8 cellular contexts compared by ENCODE assay signal in genomic region chr17:17206913-17207368, GRCh38. TPM values are rescaled to one million over a fixed set of nuclear protein-coding genes. Genes with fewer than 3 reads are reported as not detected.
DNase-seq lines count a peak whose midpoint lies in the region; ATAC-seq and TF ChIP-seq lines count a peak whose summit lies in the region.

No MANE protein-coding gene starts in this region.

- TF ChIP-seq CTCF in gastroesophageal sphincter (IDR thresholded peaks at IDR 0.05) = no peak

- DNase-seq in HAP-1 (ENCODE audit: low spot score in 2 of 2) (no peak), T-cell (no peak), OCI-M2 (lab: John Stamatoyannopoulos, UW; ENCODE audit: unreplicated experiment) (no peak), dedifferentiated amniotic fluid mesenchymal stem cell (ENCODE audit: extremely low spot score) (no peak), GDM1 (lab: John Stamatoyannopoulos, UW) (no peak)

- CTCF ChIA-PET in T-cell (lab: Charles Lee) = interaction anchor here in 1 of 2 donors (1.3 kb wide), 1 partner anchor 65 kb away, joined by 4 read pairs; no protein-coding TSS in a partner anchor

- no peak for TF ChIP-seq POLR2A in gastroesophageal sphincter (IDR thresholded peaks at IDR 0.05)

- H3K27me3 ChIP-seq in HAP-1 (ENCODE audit: low read depth) = no peaks in the 10 kb centered on the region
- H3K27me3 ChIP-seq in gastroesophageal sphincter = no peaks in the 10 kb centered on the region

- H3K27ac ChIP-seq in gastroesophageal sphincter = peak overlapping the region; percentile 88 to 97 (median 94)

- no peak for TF ChIP-seq EP300 in gastroesophageal sphincter (IDR thresholded peaks at IDR 0.05)

- WGBS in gastroesophageal sphincter (ENCODE audit: low coverage in 1 of 2), 2 donors = 0 to 13% methylated on average over 5 to 6 of the region's 16 CpGs

- no peaks in the 10 kb centered on the region for H3K27me3 Mint-ChIP-seq in T-cell
- no peaks in the 10 kb centered on the region for H3K27me3 Mint-ChIP-seq in stimulated activated memory B cell treated with anti-CD40 and anti-IgM and Interleukin-4, amounts not matched to agents 10 μg/mL and 1 μg/mL and 100 μg/mL, for 72 hours

- H3K4me3 ChIP-seq in HAP-1 (peak overlapping the region; percentile 62; the same call in 1 of the 2 replicates), gastroesophageal sphincter (peak overlapping the region in 1 of 2 donors; percentile 72)

- no peaks in the 10 kb centered on the region for H3K9me3 ChIP-seq in HAP-1
- no peaks in the 10 kb centered on the region for H3K9me3 ChIP-seq in gastroesophageal sphincter

- in situ Hi-C loops in HAP-1 (cut with MboI; ENCODE audit: low sequenced_read_pairs) = loop anchor here (5.0 to 10.0 kb wide), 2 partner anchors 55 to 202 kb away; no protein-coding TSS in a partner anchor

- H3K36me3 ChIP-seq in HAP-1 (replicated peaks) (peaks cover 37% of the 10 kb centered on the region), gastroesophageal sphincter (peaks cover 0 to 29% of the 10 kb centered on the region in 2 donors)

- H3K4me1 ChIP-seq in HAP-1 (peaks cover 23% of the 10 kb centered on the region), gastroesophageal sphincter (peaks cover 0 to 59% (median 49%) of the 10 kb centered on the region in 3 donors)

- peak overlapping the region; percentile 66 to 77 for H3K27ac Mint-ChIP-seq in T-cell
- H3K27ac Mint-ChIP-seq in stimulated activated memory B cell treated with anti-CD40 and anti-IgM and Interleukin-4, amounts not matched to agents 10 μg/mL and 1 μg/mL and 100 μg/mL, for 72 hours = peak overlapping the region; percentile 82

- H3K9me3 Mint-ChIP-seq in T-cell = no peaks in the 10 kb centered on the region
- peaks cover 4% of the 10 kb centered on the region for H3K9me3 Mint-ChIP-seq in stimulated activated memory B cell treated with anti-CD40 and anti-IgM and Interleukin-4, amounts not matched to agents 10 μg/mL and 1 μg/mL and 100 μg/mL, for 72 hours

- H3K4me3 Mint-ChIP-seq in T-cell = peak overlapping the region; percentile 34 to 83 (median 66)
- H3K4me3 Mint-ChIP-seq in stimulated activated memory B cell treated with anti-CD40 and anti-IgM and Interleukin-4, amounts not matched to agents 10 μg/mL and 1 μg/mL and 100 μg/mL, for 72 hours = peak overlapping the region; percentile 64

- peaks cover 27 to 36% (median 28%) of the 10 kb centered on the region in 3 donors for H3K4me1 Mint-ChIP-seq in T-cell
- peaks cover 31% of the 10 kb centered on the region for H3K4me1 Mint-ChIP-seq in stimulated activated memory B cell treated with anti-CD40 and anti-IgM and Interleukin-4, amounts not matched to agents 10 μg/mL and 1 μg/mL and 100 μg/mL, for 72 hours

- ATAC-seq in T-cell (replicated peaks in 1 of 4) (no peak), gastroesophageal sphincter (peak; percentile 38), GM19023 (IDR thresholded peaks at IDR 0.05; ENCODE audit: unreplicated experiment) (no peak)
- ATAC-seq in stimulated activated memory B cell treated with anti-CD40 and anti-IgM and Interleukin-4, amounts not matched to agents 10 μg/mL and 1 μg/mL and 100 μg/mL, for 72 hours = no peak

- peaks cover 12% of the 10 kb centered on the region for H3K36me3 Mint-ChIP-seq in T-cell
- H3K36me3 Mint-ChIP-seq in stimulated activated memory B cell treated with anti-CD40 and anti-IgM and Interleukin-4, amounts not matched to agents 10 μg/mL and 1 μg/mL and 100 μg/mL, for 72 hours = peaks cover 24% of the 10 kb centered on the region

- POLR2A ChIA-PET in T-cell (lab: Charles Lee) = interaction anchor here (0.6 to 0.7 kb wide), 2 partner anchors 13 to 82 kb away, joined by 7 to 16 read pairs; no protein-coding TSS in a partner anchor

RNA-seq across cellular contexts. Expression of gene PLD6, which starts 0.8 kb away (rescaled TPM):
- total RNA-seq in T-cell (10 to 100 TPM in 4 of 5 donors, 1 to 10 TPM in 1; 7.3 to 18.3 (median 11.1) TPM), gastroesophageal sphincter (10 to 100 TPM in 2 of 4 donors, 1 to 10 TPM in 2; 7.1 to 20.7 (median 9.3) TPM)

RNA-seq across cellular contexts. Expression of gene FLCN, which starts 30.0 kb away (rescaled TPM):
- 10 to 100 TPM; 37.2 to 84.9 (median 70.8) TPM for total RNA-seq in T-cell
- 10 to 100 TPM; 24.8 to 91.5 (median 46.6) TPM for total RNA-seq in gastroesophageal sphincter
